1 cellular context compared by ENCODE assay signal in genomic region chr7:73730485-73730884, GRCh38.
TF ChIP-seq lines count a peak whose summit lies in the region.

No MANE protein-coding gene starts in this region.

TF ChIP-seq in K562, 482 proteins besides CTCF, POLR2A, EP300 and RAD21:
- 0 out of 2 replicates have a peak, but pooled peaks have one; percentile 22 for TF ChIP-seq ELF4 (CRISPR knock-in tag; IDR thresholded peaks at IDR 0.05)
- TF ChIP-seq KLF16 (IDR thresholded peaks at IDR 0.05) = peak; percentile 55
- TF ChIP-seq JUND (IDR thresholded peaks at IDR 0.05; ENCODE audit: borderline replicate concordance, low read depth, low read length) = no peak
- TF ChIP-seq JUND (tag; IDR thresholded peaks at IDR 0.05; ENCODE audit: borderline replicate concordance, low read depth, low read length) = peak; percentile 18; the same call in 1 of the 3 replicates
- no peak for TF ChIP-seq PBX2 (CRISPR knock-in tag; IDR thresholded peaks at IDR 0.05; ENCODE audit: low read depth)
- peak; percentile 77 for TF ChIP-seq PBX2 (tag; conservative IDR thresholded peaks at IDR 0.05; ENCODE audit: low read depth)
- TF ChIP-seq CBFA2T3 (IDR thresholded peaks at IDR 0.05) = peak; percentile 80
- no peak for TF ChIP-seq CBX3 (IDR thresholded peaks at IDR 0.05; ENCODE audit: borderline replicate concordance in 1 of 2, low read length in 2 of 2)
- peak; percentile 60; the same call in 1 of the 2 replicates for TF ChIP-seq TEAD4 (IDR thresholded peaks at IDR 0.05; ENCODE audit: low read length)
- TF ChIP-seq TEAD4 (CRISPR knock-in tag; IDR thresholded peaks at IDR 0.05; ENCODE audit: borderline replicate concordance) = no peak
- TF ChIP-seq SPI1 (IDR thresholded peaks at IDR 0.05; ENCODE audit: borderline replicate concordance, low read depth, low read length) = peak; percentile 41; the same call in 1 of the 2 replicates
- TF ChIP-seq SRSF9 (IDR thresholded peaks at IDR 0.05; ENCODE audit: borderline replicate concordance, low read depth, low read length) = no peak
- TF ChIP-seq SMARCA4 (IDR thresholded peaks at IDR 0.05) = 0 out of 2 replicates have a peak, but pooled peaks have one; percentile 34
- peak; percentile 77 for TF ChIP-seq ARID1B (IDR thresholded peaks at IDR 0.05)
- TF ChIP-seq FOSL1 (tag; conservative IDR thresholded peaks at IDR 0.05) = peak; percentile 38; the same call in 1 of the 2 replicates
- TF ChIP-seq VEZF1 (CRISPR knock-in tag; IDR thresholded peaks at IDR 0.05) = 0 out of 2 replicates have a peak, but pooled peaks have one; percentile 20
- no peak for TF ChIP-seq XRCC5 (IDR thresholded peaks at IDR 0.05; ENCODE audit: low read depth, low read length)
- TF ChIP-seq CTBP1 (IDR thresholded peaks at IDR 0.05; ENCODE audit: borderline replicate concordance) = peak; percentile 61
- TF ChIP-seq TAL1 (IDR thresholded peaks at IDR 0.05) = peak; percentile 47
- peak; percentile 47; the same call in 1 of the 2 replicates for TF ChIP-seq CBFA2T2 (conservative IDR thresholded peaks at IDR 0.05)
- TF ChIP-seq RCOR1 (IDR thresholded peaks at IDR 0.05; ENCODE audit: borderline replicate concordance in 1 of 2, low read depth in 2 of 2, low read length in 2 of 2) = peak in 1 of 2 experiments; percentile 88; a peak in 2 of 4 replicates
- TF ChIP-seq GATA2 (CRISPR knock-in tag; IDR thresholded peaks at IDR 0.05) = peak; percentile 12; the same call in 1 of the 2 replicates
- peak; percentile 65 for TF ChIP-seq PKNOX1 (IDR thresholded peaks at IDR 0.05)
- TF ChIP-seq HES1 (IDR thresholded peaks at IDR 0.05; ENCODE audit: low read depth) = no peak
- peak; percentile 84 for TF ChIP-seq MEIS2 (IDR thresholded peaks at IDR 0.05; ENCODE audit: partially characterized antibody)
- no peak for TF ChIP-seq ZBED1 (IDR thresholded peaks at IDR 0.05)
- TF ChIP-seq SOX6 (IDR thresholded peaks at IDR 0.05) = peak; percentile 80
- TF ChIP-seq CXXC5 (CRISPR knock-in tag; IDR thresholded peaks at IDR 0.05) = peak; percentile 36; the same call in 1 of the 2 replicates
- 0 out of 2 replicates have a peak, but pooled peaks have one; percentile 28 for TF ChIP-seq MTA2 (IDR thresholded peaks at IDR 0.05; ENCODE audit: low read depth)
- no peak for TF ChIP-seq ZNF282 (CRISPR knock-in tag; IDR thresholded peaks at IDR 0.05)
- TF ChIP-seq RREB1 (CRISPR knock-in tag; IDR thresholded peaks at IDR 0.05) = 0 out of 2 replicates have a peak, but pooled peaks have one; percentile 81
- TF ChIP-seq TCF3 (CRISPR knock-in tag; IDR thresholded peaks at IDR 0.05) = peak; percentile 62
- 0 out of 2 replicates have a peak, but pooled peaks have one; percentile 49 for TF ChIP-seq ZNF766 (CRISPR knock-in tag; conservative IDR thresholded peaks at IDR 0.05)
- no peak for TF ChIP-seq SAP30 (IDR thresholded peaks at IDR 0.05; ENCODE audit: borderline replicate concordance, insufficient read depth, low read depth, low read length, poor library complexity, severe bottlenecking)
- peak; percentile 80 to 84 for TF ChIP-seq KDM1A (IDR thresholded peaks at IDR 0.05)
- TF ChIP-seq NCOR1 (IDR thresholded peaks at IDR 0.05) = peak; percentile 45; the same call in 1 of the 2 replicates
